In genomic region chr7:36396150-36396549, GRCh38 we compare ENCODE assay signal across 17 cellular contexts. TPM values are rescaled to one million over a fixed set of nuclear protein-coding genes. Genes with fewer than 3 reads are reported as not detected.
DNase-seq lines count a peak whose midpoint lies in the region; TF ChIP-seq lines count a peak whose summit lies in the region.
"Had no signal": no experiment of that assay in that cellular context is flagged by ENCODE, and none has a peak within 500 bp of the region (broad histone marks: within the 10 kb centered on the region; RNA-seq: fewer than 3 reads in every experiment).

No MANE protein-coding gene starts in this region.

- H3K4me1 ChIP-seq in mammary epithelial cell (ENCODE audit: insufficient read depth, low read length) (peaks cover 15% of the 10 kb centered on the region), SJCRH30 (peaks cover 8% of the 10 kb centered on the region)
- H3K4me1 ChIP-seq: psoas muscle had no signal

- no peaks in the 10 kb centered on the region for H4K20me1 ChIP-seq in mammary epithelial cell (ENCODE audit: insufficient read depth, low read length)

- TF ChIP-seq CTCF in MCF 10A (IDR thresholded peaks at IDR 0.05; ENCODE audit: unreplicated experiment) (no peak), mammary epithelial cell (conservative IDR thresholded peaks at IDR 0.05 in 1 of 2, IDR thresholded peaks at IDR 0.05 in 1 of 2; ENCODE audit: extremely low read depth in 1 of 2, insufficient read depth in 1 of 2, low read depth in 1 of 2, low read length in 2 of 2) (no peak), choroid plexus epithelial cell (conservative IDR thresholded peaks at IDR 0.05; ENCODE audit: low read depth, low read length) (peak; percentile 9), osteocyte (IDR thresholded peaks at IDR 0.05) (no peak)

- POLR2A ChIA-PET in MCF 10A (lab: Yijun Ruan, JAX): interaction anchor here (0.9 kb wide), 1 partner anchor 277 kb away, joined by 3 read pairs; no protein-coding TSS in a partner anchor

- peak overlapping the region; percentile 87 for H3K27ac Mint-ChIP-seq in MCF 10A (ENCODE audit: low read depth, unreplicated experiment)
- H3K27ac Mint-ChIP-seq in osteocyte (ENCODE audit: unreplicated experiment): peak overlapping the region; percentile 92
- H3K27ac Mint-ChIP-seq: activated CD4-positive, alpha-beta memory T cell treated with anti-CD3 and anti-CD28 coated beads, Interleukin-2, amount 10 ng/mL, durations not matched to agents 7 days and 5 days; activated T-helper 2 cell treated with anti-CD3 and anti-CD28 coated beads, Interferon-gamma antibody, Interleukin-2, Interleukin-4, amounts not matched to agents 10 μg/mL and 5 μg/mL and 100 μg/mL, durations not matched to agents 14 hours and 24 hours and 36 hours had no signal

- H3K9me3 ChIP-seq in mammary epithelial cell (replicated peaks; ENCODE audit: insufficient read depth, low read length) (no peaks in the 10 kb centered on the region), SJCRH30 (replicated peaks) (peaks cover 11% of the 10 kb centered on the region)
- H3K9me3 ChIP-seq: left ventricle myocardium inferior, psoas muscle had no signal

- H3K4me3 ChIP-seq in mammary epithelial cell (replicated peaks in 1 of 3; ENCODE audit: insufficient read depth in 1 of 3, low read depth in 2 of 3, low read length in 3 of 3) (no peak overlapping the region), choroid plexus epithelial cell (ENCODE audit: low read depth, low read length) (no peak overlapping the region), SJCRH30 (no peak overlapping the region)
- H3K4me3 ChIP-seq: left ventricle myocardium inferior, psoas muscle had no signal

- intact Hi-C loops in MCF 10A (cut with micrococcal nuclease) (no loop called here), mammary epithelial cell (cut with micrococcal nuclease) (no loop called here)

- H3K27me3 ChIP-seq in mammary epithelial cell (ENCODE audit: insufficient read depth, low read length): no peaks in the 10 kb centered on the region
- no peaks in the 10 kb centered on the region for H3K27me3 ChIP-seq in SJCRH30

- in situ Hi-C loops in mammary epithelial cell (cut with MboI; ENCODE audit: low sequenced_read_pairs in 2 of 2): no loop called here

- dilution Hi-C loops in mammary epithelial cell (cut with HindIII; ENCODE audit: low sequenced_read_pairs): no loop called here

- CTCF ChIA-PET in MCF 10A (lab: Yijun Ruan, JAX): interaction anchor here (0.7 to 1.9 kb wide), 3 partner anchors 29 to 266 kb away, joined by 3 to 4 read pairs (median 4); a partner anchor contains a TSS
- CTCF ChIA-PET in mammary epithelial cell (lab: Charles Lee; ENCODE audit: low non-redundant PET): no interaction called here

- H3K9me3 Mint-ChIP-seq in MCF 10A (ENCODE audit: unreplicated experiment) (no peaks in the 10 kb centered on the region), osteocyte (ENCODE audit: unreplicated experiment) (no peaks in the 10 kb centered on the region)
- H3K9me3 Mint-ChIP-seq: naive thymus-derived CD8-positive, alpha-beta T cell had no signal

- H3K36me3 ChIP-seq in mammary epithelial cell (ENCODE audit: insufficient read depth, low read length) (peaks cover 26% of the 10 kb centered on the region), SJCRH30 (peaks cover 83% of the 10 kb centered on the region)
- H3K36me3 ChIP-seq: left ventricle myocardium inferior had no signal

- H3K27me3 Mint-ChIP-seq in MCF 10A (ENCODE audit: insufficient read depth, unreplicated experiment) (no peaks in the 10 kb centered on the region), osteocyte (ENCODE audit: unreplicated experiment) (no peaks in the 10 kb centered on the region)
- H3K27me3 Mint-ChIP-seq: activated CD4-positive, alpha-beta memory T cell treated with anti-CD3 and anti-CD28 coated beads, Interleukin-2, amount 10 ng/mL, durations not matched to agents 7 days and 5 days had no signal

- no peak overlapping the region for H2AFZ ChIP-seq in mammary epithelial cell (ENCODE audit: low read depth, low read length)

- H3K27ac ChIP-seq in mammary epithelial cell (ENCODE audit: insufficient read depth, low read depth, low read length): no peak overlapping the region
- no peak overlapping the region for H3K27ac ChIP-seq in SJCRH30
- H3K27ac ChIP-seq: left ventricle myocardium inferior, psoas muscle had no signal

- H3K79me2 ChIP-seq in mammary epithelial cell (ENCODE audit: insufficient read depth, low read length): peaks cover 97% of the 10 kb centered on the region

- H3K4me1 Mint-ChIP-seq in MCF 10A (ENCODE audit: insufficient read depth, unreplicated experiment): peaks cover 61% of the 10 kb centered on the region
- peaks cover 77% of the 10 kb centered on the region for H3K4me1 Mint-ChIP-seq in osteocyte (ENCODE audit: unreplicated experiment)

- no peak overlapping the region for H3K9ac ChIP-seq in mammary epithelial cell (ENCODE audit: insufficient read depth, low read length)

- DNase-seq in MCF 10A (ENCODE audit: unreplicated experiment) (peak; percentile 23), mammary epithelial cell (no peak), NCI-H226 (peak; percentile 50), choroid plexus epithelial cell (ENCODE audit: low read depth) (peak; percentile 76), osteocyte (ENCODE audit: extremely low spot score, unreplicated experiment) (no peak), HPDE6-E6E7 (ENCODE audit: extremely low spot score) (no peak), SJCRH30 (no peak), DMS114 treated with DMSO at 0.1 percent for 48 hours (lab: John Stamatoyannopoulos, UW; ENCODE audit: unreplicated experiment) (no peak)
- DNase-seq: activated CD4-positive, alpha-beta memory T cell treated with anti-CD3 and anti-CD28 coated beads, Interleukin-2, amount 10 ng/mL, durations not matched to agents 7 days and 5 days; KG1; left ventricle myocardium inferior; naive thymus-derived CD8-positive, alpha-beta T cell; NCI-H1694; NCI-H446 treated with DMSO at 0.1 percent for 48 hours; psoas muscle; stimulated activated CD4-positive, alpha-beta T cell treated with anti-CD3 and anti-CD28 coated beads, Interleukin-12 subunit alpha, Interleukin-12 subunit beta, amount 100 ng/mL, for 4 hours had no signal

- H3K4me3 Mint-ChIP-seq in MCF 10A (ENCODE audit: unreplicated experiment): no peak overlapping the region
- no peak overlapping the region for H3K4me3 Mint-ChIP-seq in osteocyte (ENCODE audit: unreplicated experiment)
- H3K4me3 Mint-ChIP-seq: activated CD4-positive, alpha-beta memory T cell treated with anti-CD3 and anti-CD28 coated beads, Interleukin-2, amount 10 ng/mL, durations not matched to agents 7 days and 5 days; naive thymus-derived CD8-positive, alpha-beta T cell had no signal

- no TSS peak for BruUV-seq in MCF 10A (replicated peaks; lab: Mats Ljungman, UMichigan)
- BruUV-seq in mammary epithelial cell (replicated peaks; lab: Mats Ljungman, UMichigan): no TSS peak

- no peak overlapping the region for H3K4me2 ChIP-seq in mammary epithelial cell (ENCODE audit: insufficient read depth, low read depth, low read length)

- WGBS in mammary epithelial cell (ENCODE audit: low coverage, missing lambda C conversion rate): 100% methylated on average over 4 of the region's 4 CpGs

- H3K36me3 Mint-ChIP-seq in MCF 10A (ENCODE audit: insufficient read depth, unreplicated experiment) (peaks cover 16% of the 10 kb centered on the region), osteocyte (ENCODE audit: unreplicated experiment) (peaks cover 7% of the 10 kb centered on the region)
- H3K36me3 Mint-ChIP-seq: naive thymus-derived CD8-positive, alpha-beta T cell had no signal

RNA-seq across cellular contexts. Expression of gene ANLN, which starts 6.5 kb away (rescaled TPM):
- 64.3 and 104 TPM in 2 replicates for total RNA-seq in MCF 10A (2022)
- 100 to 1,000 TPM in 1 of 2 donors, 1 to 10 TPM in 1; 7.7 to 113 TPM for total RNA-seq in mammary epithelial cell
- 103 TPM for polyA plus RNA-seq in mammary epithelial cell
- polyA minus RNA-seq in mammary epithelial cell: 256 TPM
- total RNA-seq in osteocyte: 33.5 and 37.6 TPM in 2 replicates
- 195 and 215 TPM in 2 replicates for total RNA-seq in SJCRH30 (2014; rRNA removed; shearing (Covaris generic))
- polyA plus RNA-seq: naive thymus-derived CD8-positive, alpha-beta T cell had no signal

Comparison
In these comparisons a context has a peak if more than half of its experiments do, and no peak if none do; other contexts are left out.
1. DNase-seq: peak in MCF 10A (single experiment), NCI-H226 (single experiment) and choroid plexus epithelial cell (single experiment); none in mammary epithelial cell (single experiment), osteocyte (single experiment), HPDE6-E6E7 (single experiment), SJCRH30 (0 of 2) and DMS114 treated with DMSO at 0.1 percent for 48 hours (single experiment).